In genomic region chr19:14563989-14564650, GRCh38 we compare ENCODE assay signal across 9 cellular contexts. TPM values are rescaled to one million over a fixed set of nuclear protein-coding genes. Genes with fewer than 3 reads are reported as not detected.
DNase-seq lines count a peak whose midpoint lies in the region; ATAC-seq and TF ChIP-seq lines count a peak whose summit lies in the region.
"Had no signal": no experiment of that assay in that cellular context is flagged by ENCODE, and none has a peak within 500 bp of the region (broad histone marks: within the 10 kb centered on the region; RNA-seq: fewer than 3 reads in every experiment).

No MANE protein-coding gene starts in this region.

- peak; percentile 6 to 33 for ATAC-seq in lower lobe of right lung
- ATAC-seq in GM18873 (IDR thresholded peaks at IDR 0.05; ENCODE audit: low FRiP score, unreplicated experiment) = no peak

- H3K27me3 Mint-ChIP-seq in CD4-positive, alpha-beta memory T cell = no peaks in the 10 kb centered on the region

- H3K9me3 ChIP-seq in CD4-positive, alpha-beta memory T cell (ENCODE audit: control insufficient read depth in 1 of 2, low read length in 2 of 2) = no peaks in the 10 kb centered on the region
- H3K9me3 ChIP-seq in lower lobe of right lung = no peaks in the 10 kb centered on the region

- no peaks in the 10 kb centered on the region for H3K4me1 ChIP-seq in CD4-positive, alpha-beta memory T cell (ENCODE audit: insufficient read depth, low read length)
- peaks cover 6% of the 10 kb centered on the region for H3K4me1 ChIP-seq in lower lobe of right lung

- H3K36me3 Mint-ChIP-seq in CD4-positive, alpha-beta memory T cell = peaks cover 6 to 32% of the 10 kb centered on the region in 2 donors

- no peaks in the 10 kb centered on the region for H3K9me3 Mint-ChIP-seq in CD4-positive, alpha-beta memory T cell
- H3K9me3 Mint-ChIP-seq: neural crest cell had no signal

- CTCF ChIA-PET in CD4-positive, alpha-beta memory T cell (lab: Charles Lee; ENCODE audit: partially characterized antibody) = no interaction called here

- H3K27ac ChIP-seq in CD4-positive, alpha-beta memory T cell (ENCODE audit: low read depth, low read length) = no peak overlapping the region
- no peak overlapping the region for H3K27ac ChIP-seq in lower lobe of right lung

- intact Hi-C loops in CD4-positive, alpha-beta memory T cell (cut with micrococcal nuclease) = no loop called here
- intact Hi-C loops in lower lobe of right lung (cut with DNase I) = no loop called here

- H3K4me1 Mint-ChIP-seq in CD4-positive, alpha-beta memory T cell = peaks cover 11 to 28% (median 17%) of the 10 kb centered on the region in 4 donors

- POLR2A ChIA-PET in CD4-positive, alpha-beta memory T cell (lab: Charles Lee; ENCODE audit: partially characterized antibody) = no interaction called here

- peaks cover 11% of the 10 kb centered on the region for H3K36me3 ChIP-seq in CD4-positive, alpha-beta memory T cell (ENCODE audit: insufficient read depth, low read length)
- peaks cover 27% of the 10 kb centered on the region for H3K36me3 ChIP-seq in lower lobe of right lung

- DNase-seq in CD4-positive, alpha-beta memory T cell = peak in 4 of 5 donors; percentile 19 to 38 (median 26)
- DNase-seq in LHCN-M2 (ENCODE audit: low read depth) = peak; percentile 47
- peak; percentile 22 for DNase-seq in activated naive CD4-positive, alpha-beta T cell treated with Interleukin-2 at 50 U/mL for 16 hours
- DNase-seq in lower lobe of right lung = no peak
- no peak for DNase-seq in SHP77 treated with DMSO at 0.1 percent for 48 hours (lab: John Stamatoyannopoulos, UW)
- no peak for DNase-seq in activated gamma-delta T cell treated with Interleukin-2 at 50 U/mL for 16 hours
- DNase-seq in amniotic stem cell (lab: John Stamatoyannopoulos, UW) = no peak

- no peak for TF ChIP-seq CTCF in lower lobe of right lung (IDR thresholded peaks at IDR 0.05)

- no peak overlapping the region for H3K4me3 ChIP-seq in CD4-positive, alpha-beta memory T cell (ENCODE audit: low read length in 2 of 2)
- no peak overlapping the region for H3K4me3 ChIP-seq in lower lobe of right lung

- no peaks in the 10 kb centered on the region for H3K27me3 ChIP-seq in CD4-positive, alpha-beta memory T cell (ENCODE audit: insufficient read depth, low read length)
- H3K27me3 ChIP-seq in lower lobe of right lung (ENCODE audit: low read depth) = no peaks in the 10 kb centered on the region

- peak overlapping the region in 5 of 7 donors; percentile 22 to 77 (median 42) for H3K27ac Mint-ChIP-seq in CD4-positive, alpha-beta memory T cell

- peak overlapping the region in 1 of 8 donors; percentile 25 for H3K4me3 Mint-ChIP-seq in CD4-positive, alpha-beta memory T cell
- H3K4me3 Mint-ChIP-seq: neural crest cell had no signal

RNA-seq across cellular contexts. Expression of gene NDUFB7, which starts 7.7 kb away (rescaled TPM):
- total RNA-seq in CD4-positive, alpha-beta memory T cell = 10 to 100 TPM; 56.6 to 67.2 TPM
- 100 to 1,000 TPM; 177 to 252 TPM for polyA plus RNA-seq in CD4-positive, alpha-beta memory T cell
- total RNA-seq in LHCN-M2 (2014; rRNA removed) = 255 and 341 TPM in 2 replicates
- polyA plus RNA-seq in LHCN-M2 (2012) = 357 TPM
- 121 TPM for total RNA-seq in lower lobe of right lung

RNA-seq across cellular contexts. Expression of gene CLEC17A, which starts 18.8 kb away (rescaled TPM):
- total RNA-seq in CD4-positive, alpha-beta memory T cell = not detected
- under 1 TPM in 1 of 2 donors, not detected in 1; 0.20 TPM for polyA plus RNA-seq in CD4-positive, alpha-beta memory T cell
- not detected in 2 replicates for total RNA-seq in LHCN-M2 (2014; rRNA removed)
- not detected for polyA plus RNA-seq in LHCN-M2 (2012)
- not detected for total RNA-seq in lower lobe of right lung
- total RNA-seq: neural crest cell had no signal

RNA-seq across cellular contexts. Expression of gene TECR, which starts 34.7 kb away (rescaled TPM):
- 100 to 1,000 TPM; 189 to 194 TPM for total RNA-seq in CD4-positive, alpha-beta memory T cell
- 100 to 1,000 TPM; 246 to 269 TPM for polyA plus RNA-seq in CD4-positive, alpha-beta memory T cell
- 59.6 and 79.7 TPM in 2 replicates for total RNA-seq in LHCN-M2 (2014; rRNA removed)
- polyA plus RNA-seq in LHCN-M2 (2012) = 144 TPM
- total RNA-seq in lower lobe of right lung = 127 TPM

RNA-seq across cellular contexts. Expression of gene DNAJB1, which starts 45.9 kb away (rescaled TPM):
- 100 to 1,000 TPM; 122 to 138 TPM for total RNA-seq in CD4-positive, alpha-beta memory T cell
- polyA plus RNA-seq in CD4-positive, alpha-beta memory T cell = 100 to 1,000 TPM; 307 to 824 TPM
- total RNA-seq in LHCN-M2 (2014; rRNA removed) (93.3 and 107 TPM in 2 replicates), lower lobe of right lung (92.5 TPM)
- polyA plus RNA-seq in LHCN-M2 (2012) = 75.1 TPM

Comparison
In these comparisons a context has a peak if more than half of its experiments do, and no peak if none do; other contexts are left out.
1. DNase-seq: peak in CD4-positive, alpha-beta memory T cell (4 of 5), LHCN-M2 (single experiment) and activated naive CD4-positive, alpha-beta T cell treated with Interleukin-2 at 50 U/mL for 16 hours (single experiment); none in lower lobe of right lung (single experiment), SHP77 treated with DMSO at 0.1 percent for 48 hours (single experiment), activated gamma-delta T cell treated with Interleukin-2 at 50 U/mL for 16 hours (single experiment) and amniotic stem cell (single experiment).